ENCODE assay signal across 32 cellular contexts in the genomic region with DNA sequence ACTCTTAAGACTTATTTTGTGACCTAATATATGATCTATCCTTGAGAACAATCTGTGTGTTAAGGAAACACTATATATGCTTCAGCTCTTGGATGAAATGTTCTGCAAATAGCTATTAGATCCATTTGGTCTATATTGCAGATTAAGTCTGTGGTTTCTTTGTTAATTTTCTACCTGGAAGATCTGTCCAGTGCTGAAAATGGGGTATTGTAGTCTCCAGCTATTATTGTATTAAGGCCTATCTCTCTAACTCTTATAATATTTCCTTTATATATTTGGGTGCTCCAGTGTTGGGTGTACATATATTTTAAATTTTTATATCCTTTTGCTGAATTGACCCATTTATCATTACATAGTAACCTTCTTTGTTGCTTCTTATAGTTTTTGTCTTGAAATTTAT.
"Had no signal": no experiment of that assay in that cellular context is flagged by ENCODE, and none has a peak within 500 bp of the region (broad histone marks: within the 10 kb centered on the region; RNA-seq: fewer than 3 reads in every experiment).

No MANE protein-coding gene starts in this region.

- H3K27ac ChIP-seq: adrenal gland, body of pancreas, esophagus muscularis mucosa, foreskin keratinocyte, gastrocnemius medialis had no signal

- H3K4me3 Mint-ChIP-seq: activated CD4-positive, alpha-beta memory T cell treated with anti-CD3 and anti-CD28 coated beads for 36 hours; activated CD4-positive, alpha-beta T cell treated with anti-CD3 and anti-CD28 coated beads for 36 hours; activated CD4-positive, alpha-beta T cell treated with anti-CD3 and anti-CD28 coated beads, Interleukin-2, amount 10 ng/mL, durations not matched to agents 24 days and 14 days; activated CD8-positive, alpha-beta memory T cell treated with anti-CD3 and anti-CD28 coated beads, Interleukin-2, amount 10 ng/mL, durations not matched to agents 7 days and 5 days; activated CD8-positive, alpha-beta T cell treated with anti-CD3 and anti-CD28 coated beads, Interleukin-2, amount 10 ng/mL, durations not matched to agents 7 days and 5 days; activated naive CD4-positive, alpha-beta T cell treated with anti-CD3 and anti-CD28 coated beads for 36 hours; activated naive CD4-positive, alpha-beta T cell treated with anti-CD3 and anti-CD28 coated beads, Interleukin-2, amount 50 U/mL, for 24 hours; activated naive CD8-positive, alpha-beta T cell treated with anti-CD3 and anti-CD28 coated beads for 36 hours; activated naive CD8-positive, alpha-beta T cell treated with anti-CD3 and anti-CD28 coated beads, Interleukin-2, amount 50 U/mL, for 24 hours; activated T-helper 1 cell treated with anti-CD3 and anti-CD28 coated beads, Interleukin-12 subunit alpha, Interleukin-12 subunit beta, Interleukin-2, Interleukin-4 antibody, amounts not matched to agents 30 ng/mL and 10 ng/mL and 1 ng/mL, durations not matched to agents 14 hours and 24 hours and 36 hours; effector memory CD8-positive, alpha-beta T cell had no signal

- DNase-seq: activated CD4-positive, alpha-beta memory T cell treated with anti-CD3 and anti-CD28 coated beads for 36 hours; activated CD4-positive, alpha-beta T cell treated with anti-CD3 and anti-CD28 coated beads for 36 hours; activated CD4-positive, alpha-beta T cell treated with anti-CD3 and anti-CD28 coated beads, Interleukin-2, amount 10 ng/mL, durations not matched to agents 24 days and 14 days; activated CD4-positive, CD25-positive, alpha-beta regulatory T cell; activated CD4-positive, CD25-positive, alpha-beta regulatory T cell treated with anti-CD3 and anti-CD28 coated beads, Interleukin-2, amount 50 U/mL, for 72 hours; activated CD8-positive, alpha-beta memory T cell treated with anti-CD3 and anti-CD28 coated beads, Interleukin-2, amount 10 ng/mL, durations not matched to agents 7 days and 5 days; activated CD8-positive, alpha-beta memory T cell treated with anti-CD3 and anti-CD28 coated beads, Interleukin-2, amount 50 U/mL, for 4 hours; activated CD8-positive, alpha-beta T cell treated with anti-CD3 and anti-CD28 coated beads, Interleukin-2, amount 10 ng/mL, durations not matched to agents 7 days and 5 days; activated effector memory CD4-positive, alpha-beta T cell treated with anti-CD3 and anti-CD28 coated beads, Interleukin-2, amount 50 U/mL, for 16 hours; activated naive CD4-positive, alpha-beta T cell treated with anti-CD3 and anti-CD28 coated beads for 36 hours; activated naive CD8-positive, alpha-beta T cell treated with anti-CD3 and anti-CD28 coated beads for 36 hours; activated naive CD8-positive, alpha-beta T cell treated with anti-CD3 and anti-CD28 coated beads, Interleukin-2, amount 50 U/mL, for 24 hours; activated T-cell treated with anti-CD3 and anti-CD28 coated beads, Interleukin-2, amount 50 U/mL, for 1 hour; activated T-cell treated with anti-CD3 and anti-CD28 coated beads, Interleukin-2, amount 50 U/mL, for 48 hours; adrenal gland; amygdala; aorta; body of pancreas; caudate nucleus; cortex of kidney; dermis blood vessel endothelial cell; effector CD4-positive, alpha-beta T cell; effector memory CD8-positive, alpha-beta T cell; erythroblast; foreskin keratinocyte; gastrocnemius medialis; glutamatergic neuron; T-helper 2 cell had no signal

- H3K4me1 Mint-ChIP-seq: activated CD4-positive, alpha-beta T cell treated with anti-CD3 and anti-CD28 coated beads for 36 hours; activated CD4-positive, alpha-beta T cell treated with anti-CD3 and anti-CD28 coated beads, Interleukin-2, amount 10 ng/mL, durations not matched to agents 24 days and 14 days; activated CD8-positive, alpha-beta memory T cell treated with anti-CD3 and anti-CD28 coated beads, Interleukin-2, amount 10 ng/mL, durations not matched to agents 7 days and 5 days; activated naive CD4-positive, alpha-beta T cell treated with anti-CD3 and anti-CD28 coated beads, Interleukin-2, amount 50 U/mL, for 24 hours; activated naive CD8-positive, alpha-beta T cell treated with anti-CD3 and anti-CD28 coated beads for 36 hours; activated naive CD8-positive, alpha-beta T cell treated with anti-CD3 and anti-CD28 coated beads, Interleukin-2, amount 50 U/mL, for 24 hours had no signal

- H3K36me3 ChIP-seq: adrenal gland, esophagus muscularis mucosa, gastrocnemius medialis had no signal

- H3K27me3 Mint-ChIP-seq: activated CD4-positive, alpha-beta memory T cell treated with anti-CD3 and anti-CD28 coated beads for 36 hours; activated CD4-positive, alpha-beta T cell treated with anti-CD3 and anti-CD28 coated beads for 36 hours; activated CD4-positive, alpha-beta T cell treated with anti-CD3 and anti-CD28 coated beads, Interleukin-2, amount 10 ng/mL, durations not matched to agents 24 days and 14 days; activated CD8-positive, alpha-beta memory T cell treated with anti-CD3 and anti-CD28 coated beads, Interleukin-2, amount 10 ng/mL, durations not matched to agents 7 days and 5 days; activated naive CD4-positive, alpha-beta T cell treated with anti-CD3 and anti-CD28 coated beads, Interleukin-2, amount 50 U/mL, for 24 hours; activated naive CD8-positive, alpha-beta T cell treated with anti-CD3 and anti-CD28 coated beads for 36 hours; activated naive CD8-positive, alpha-beta T cell treated with anti-CD3 and anti-CD28 coated beads, Interleukin-2, amount 50 U/mL, for 24 hours; effector memory CD8-positive, alpha-beta T cell had no signal

- H3K4me3 ChIP-seq: adrenal gland, body of pancreas, esophagus muscularis mucosa, gastrocnemius medialis had no signal

- ATAC-seq: activated CD4-positive, alpha-beta T cell treated with anti-CD3 and anti-CD28 coated beads for 36 hours; activated CD8-positive, alpha-beta memory T cell treated with anti-CD3 and anti-CD28 coated beads, Interleukin-2, amount 10 ng/mL, durations not matched to agents 7 days and 5 days; activated CD8-positive, alpha-beta T cell treated with anti-CD3 and anti-CD28 coated beads, Interleukin-2, amount 10 ng/mL, durations not matched to agents 7 days and 5 days; activated naive CD8-positive, alpha-beta T cell treated with anti-CD3 and anti-CD28 coated beads, Interleukin-2, amount 50 U/mL, for 24 hours; body of pancreas; effector memory CD8-positive, alpha-beta T cell; foreskin keratinocyte; gastrocnemius medialis had no signal

- H3K9me3 ChIP-seq: adrenal gland, body of pancreas, esophagus muscularis mucosa, gastrocnemius medialis had no signal

- H3K27ac Mint-ChIP-seq: activated CD4-positive, alpha-beta memory T cell treated with anti-CD3 and anti-CD28 coated beads for 36 hours; activated CD4-positive, alpha-beta T cell treated with anti-CD3 and anti-CD28 coated beads for 36 hours; activated CD4-positive, alpha-beta T cell treated with anti-CD3 and anti-CD28 coated beads, Interleukin-2, amount 10 ng/mL, durations not matched to agents 24 days and 14 days; activated CD8-positive, alpha-beta memory T cell treated with anti-CD3 and anti-CD28 coated beads, Interleukin-2, amount 10 ng/mL, durations not matched to agents 7 days and 5 days; activated CD8-positive, alpha-beta T cell treated with anti-CD3 and anti-CD28 coated beads, Interleukin-2, amount 10 ng/mL, durations not matched to agents 7 days and 5 days; activated naive CD4-positive, alpha-beta T cell treated with anti-CD3 and anti-CD28 coated beads for 36 hours; activated naive CD4-positive, alpha-beta T cell treated with anti-CD3 and anti-CD28 coated beads, Interleukin-2, amount 50 U/mL, for 24 hours; activated naive CD8-positive, alpha-beta T cell treated with anti-CD3 and anti-CD28 coated beads for 36 hours; activated naive CD8-positive, alpha-beta T cell treated with anti-CD3 and anti-CD28 coated beads, Interleukin-2, amount 50 U/mL, for 24 hours; activated T-helper 1 cell treated with anti-CD3 and anti-CD28 coated beads, Interleukin-12 subunit alpha, Interleukin-12 subunit beta, Interleukin-2, Interleukin-4 antibody, amounts not matched to agents 30 ng/mL and 10 ng/mL and 1 ng/mL, durations not matched to agents 14 hours and 24 hours and 36 hours; activated T-helper 2 cell treated with anti-CD3 and anti-CD28 coated beads, Interferon-gamma antibody, Interleukin-2, Interleukin-4, amounts not matched to agents 10 μg/mL and 5 μg/mL and 100 μg/mL, durations not matched to agents 14 hours and 24 hours and 36 hours; effector memory CD8-positive, alpha-beta T cell had no signal

- H3K36me3 Mint-ChIP-seq: activated CD4-positive, alpha-beta memory T cell treated with anti-CD3 and anti-CD28 coated beads for 36 hours; activated CD8-positive, alpha-beta memory T cell treated with anti-CD3 and anti-CD28 coated beads, Interleukin-2, amount 10 ng/mL, durations not matched to agents 7 days and 5 days; activated naive CD4-positive, alpha-beta T cell treated with anti-CD3 and anti-CD28 coated beads, Interleukin-2, amount 50 U/mL, for 24 hours; activated naive CD8-positive, alpha-beta T cell treated with anti-CD3 and anti-CD28 coated beads for 36 hours had no signal

- H3K4me1 ChIP-seq: body of pancreas, gastrocnemius medialis had no signal

- H3K27me3 ChIP-seq: adrenal gland, body of pancreas, esophagus muscularis mucosa, foreskin keratinocyte, gastrocnemius medialis had no signal
